Comparison of ENCODE assay signal across 38 cellular contexts in genomic region chr3:63609834-63610233, GRCh38. TPM values are rescaled to one million over a fixed set of nuclear protein-coding genes. Genes with fewer than 3 reads are reported as not detected.
"Had no signal": no experiment of that assay in that cellular context is flagged by ENCODE, and none has a peak within 500 bp of the region (broad histone marks: within the 10 kb centered on the region; RNA-seq: fewer than 3 reads in every experiment).

No MANE protein-coding gene starts in this region.

- H3K27ac ChIP-seq: KMS-11 had no signal

- H3K27me3 ChIP-seq: MG63 had no signal

- DNase-seq: Karpas-422, Kasumi-1, MG63, MM.1S, MV-4-11, NCI-H1048, NCI-H1092, NCI-H1092 treated with DMSO at 0.1 percent for 48 hours, NCI-H1105, NCI-H1105 treated with DMSO at 0.1 percent for 48 hours, NCI-H1417, NCI-H1417 treated with DMSO at 0.1 percent for 48 hours, NCI-H1436, NCI-H1436 treated with DMSO at 0.1 percent for 48 hours, NCI-H146, NCI-H1694, NCI-H1694 treated with DMSO at 0.1 percent for 48 hours, NCI-H187, NCI-H187 treated with DMSO at 0.1 percent for 48 hours, NCI-H1930, NCI-H2029, NCI-H2029 treated with DMSO at 0.1 percent for 48 hours, NCI-H2081, NCI-H2081 treated with DMSO at 0.1 percent for 48 hours, NCI-H2107, NCI-H2171, NCI-H2171 treated with DMSO at 0.1 percent for 48 hours, NCI-H2227 treated with DMSO at 0.1 percent for 48 hours, NCI-H226, NCI-H345, NCI-H446, NCI-H446 treated with DMSO at 0.1 percent for 48 hours, NCI-H510A had no signal

- H3K36me3 ChIP-seq: MG63 had no signal

- H3K9me3 ChIP-seq: MG63 had no signal

- H3K4me3 ChIP-seq: MG63 had no signal

RNA-seq across cellular contexts. Expression of gene SNTN, which starts 42.6 kb away (rescaled TPM):
- total RNA-seq: LHCN-M2, M059J, MCF 10A, NCI-H460 had no signal
